Comparison of ENCODE assay signal across 25 cellular contexts in the genomic region with DNA sequence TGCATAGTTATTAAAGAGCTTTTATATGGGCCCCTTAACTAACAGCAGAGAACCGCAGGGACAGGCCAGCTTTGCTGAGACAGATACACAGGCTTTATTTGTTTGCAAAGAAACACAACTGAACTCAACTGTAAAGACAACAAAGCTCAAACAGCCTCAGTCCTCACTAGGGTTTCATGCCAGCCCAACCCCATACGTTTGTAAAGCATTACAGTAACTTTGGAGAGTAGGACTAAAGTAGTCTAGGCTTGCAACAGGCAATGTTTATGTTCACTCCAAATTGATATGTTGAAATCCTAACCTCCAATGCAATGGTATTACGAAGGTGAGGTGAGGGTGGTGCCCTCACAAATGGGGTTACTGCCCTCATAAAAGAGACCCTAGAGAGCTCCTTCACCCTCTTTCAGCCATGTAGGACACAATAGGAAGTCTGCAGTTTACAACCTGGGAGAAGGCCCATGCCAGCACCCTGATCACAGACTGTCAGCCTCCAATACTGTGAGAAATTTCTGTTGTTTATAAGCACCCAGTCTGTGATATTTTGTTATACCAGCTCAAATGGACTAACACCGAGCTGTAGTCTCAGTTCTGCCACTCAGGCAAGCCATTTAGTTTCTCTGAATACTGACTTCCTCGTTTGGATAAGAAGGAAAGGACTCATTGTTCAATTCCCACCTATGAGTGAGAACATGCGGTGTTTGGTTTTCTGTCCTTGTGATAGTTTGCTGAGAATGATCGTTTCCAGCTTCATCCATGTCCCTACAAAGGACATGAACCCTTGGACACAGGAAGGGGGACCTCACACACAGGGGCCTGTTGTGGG. TPM values are rescaled to one million over a fixed set of nuclear protein-coding genes. Genes with fewer than 3 reads are reported as not detected.
DNase-seq lines count a peak whose midpoint lies in the region; ATAC-seq and TF ChIP-seq lines count a peak whose summit lies in the region.
"Had no signal": no experiment of that assay in that cellular context is flagged by ENCODE, and none has a peak within 500 bp of the region (broad histone marks: within the 10 kb centered on the region; RNA-seq: fewer than 3 reads in every experiment).

No MANE protein-coding gene starts in this region.

- no peak overlapping the region for H3K4me2 ChIP-seq in SK-N-SH

- POLR2A ChIA-PET in SK-N-SH (lab: Yijun Ruan, JAX) = no interaction called here

- TF ChIP-seq CTCF in left lung (IDR thresholded peaks at IDR 0.05) (no peak), SK-N-SH (IDR thresholded peaks at IDR 0.05) (no peak)

- no peaks in the 10 kb centered on the region for H3K9me3 Mint-ChIP-seq in natural killer cell treated with Interleukin-12 subunit alpha and Interleukin-12 subunit beta and Interleukin-15 and Interleukin-18, amount 100 ng/mL, for 72 hours
- H3K9me3 Mint-ChIP-seq: activated CD4-positive, alpha-beta memory T cell treated with anti-CD3 and anti-CD28 coated beads for 36 hours had no signal

- H4K20me1 ChIP-seq in SK-N-SH (ENCODE audit: insufficient read depth) = no peaks in the 10 kb centered on the region

- no peaks in the 10 kb centered on the region for H3K9me2 ChIP-seq in SK-N-SH

- no peak overlapping the region for H3K9ac ChIP-seq in SK-N-SH

- intact Hi-C loops in left lung (cut with DNase I) = no loop called here

- no peaks in the 10 kb centered on the region for H3F3A ChIP-seq in SK-N-SH (replicated peaks; ENCODE audit: insufficient read depth)

- H3K27me3 ChIP-seq in left lung (no peaks in the 10 kb centered on the region), SK-N-SH (ENCODE audit: insufficient read depth) (peaks cover 5% of the 10 kb centered on the region; the same call in 1 of the 2 replicates)
- H3K27me3 ChIP-seq: Peyer's patch, SJCRH30, upper lobe of right lung had no signal

- no peak overlapping the region for H3K27ac Mint-ChIP-seq in natural killer cell treated with Interleukin-12 subunit alpha and Interleukin-12 subunit beta and Interleukin-15 and Interleukin-18, amount 100 ng/mL, for 72 hours
- H3K27ac Mint-ChIP-seq: activated CD4-positive, alpha-beta memory T cell treated with anti-CD3 and anti-CD28 coated beads for 36 hours; T-helper 17 cell had no signal

- DNase-seq in NOMO-1 (lab: John Stamatoyannopoulos, UW; ENCODE audit: unreplicated experiment in 2 of 2) = peak; percentile 10 to 21
- no peak for DNase-seq in NOMO-1 treated with dmso at 0.1 percent for 144 hours (lab: John Stamatoyannopoulos, UW; ENCODE audit: unreplicated experiment)
- DNase-seq in left lung = no peak
- DNase-seq in natural killer cell treated with Interleukin-12 subunit alpha and Interleukin-12 subunit beta and Interleukin-15 and Interleukin-18, amount 100 ng/mL, for 72 hours (ENCODE audit: low spot score) = no peak
- DNase-seq in SK-N-SH = no peak
- no peak for DNase-seq in NCI-H774 (lab: John Stamatoyannopoulos, UW)
- no peak for DNase-seq in stimulated activated naive CD8-positive, alpha-beta T cell treated with anti-CD3 and anti-CD28 coated beads, Interleukin-15, Interleukin-2, amounts not matched to agents 100 U/mL and 50 U/mL, for 24 hours
- DNase-seq: activated CD4-positive, alpha-beta memory T cell treated with anti-CD3 and anti-CD28 coated beads for 36 hours; activated gamma-delta T cell; activated T-cell treated with anti-CD3 and anti-CD28 coated beads for 4 hours; BE2C; H7; KG1; left cardiac atrium; NCI-H1092 treated with DMSO at 0.1 percent for 48 hours; NCI-H2171; NCI-H526; Peyer's patch; small intestine; stimulated activated CD4-positive, alpha-beta T cell treated with anti-CD3 and anti-CD28 coated beads, Interleukin-2, amount 100 ng/mL, for 48 hours; stimulated activated naive CD4-positive, alpha-beta T cell treated with Interleukin-2 at 50 U/mL for 16 hours; T-helper 17 cell; upper lobe of right lung had no signal

- ATAC-seq in left lung = peak; percentile 33
- no peak for ATAC-seq in natural killer cell treated with Interleukin-12 subunit alpha and Interleukin-12 subunit beta and Interleukin-15 and Interleukin-18, amount 100 ng/mL, for 72 hours
- no peak for ATAC-seq in stimulated activated naive CD8-positive, alpha-beta T cell treated with anti-CD3 and anti-CD28 coated beads, Interleukin-15, Interleukin-2, amounts not matched to agents 100 U/mL and 50 U/mL, for 24 hours
- ATAC-seq: T-helper 17 cell had no signal

- H3K36me3 ChIP-seq in left lung = no peaks in the 10 kb centered on the region
- H3K36me3 ChIP-seq in SK-N-SH (replicated peaks in 1 of 2; ENCODE audit: control insufficient read depth in 1 of 2, insufficient read depth in 2 of 2, low read length in 1 of 2) = no peaks in the 10 kb centered on the region
- H3K36me3 ChIP-seq: BE2C, Peyer's patch, SJCRH30, upper lobe of right lung had no signal

- no peaks in the 10 kb centered on the region for H3K27me3 Mint-ChIP-seq in natural killer cell treated with Interleukin-12 subunit alpha and Interleukin-12 subunit beta and Interleukin-15 and Interleukin-18, amount 100 ng/mL, for 72 hours

- CTCF ChIA-PET in SK-N-SH (lab: Yijun Ruan, JAX) = no interaction called here

- no peak overlapping the region for H3K4me3 ChIP-seq in left lung
- H3K4me3 ChIP-seq in SK-N-SH (ENCODE audit: low read depth in 2 of 2, low read length in 1 of 2) = no peak overlapping the region
- H3K4me3 ChIP-seq: Peyer's patch, SJCRH30, upper lobe of right lung had no signal

- no peaks in the 10 kb centered on the region for H3K36me3 Mint-ChIP-seq in natural killer cell treated with Interleukin-12 subunit alpha and Interleukin-12 subunit beta and Interleukin-15 and Interleukin-18, amount 100 ng/mL, for 72 hours
- H3K36me3 Mint-ChIP-seq: activated CD4-positive, alpha-beta memory T cell treated with anti-CD3 and anti-CD28 coated beads for 36 hours had no signal

- H3K4me3 Mint-ChIP-seq in natural killer cell treated with Interleukin-12 subunit alpha and Interleukin-12 subunit beta and Interleukin-15 and Interleukin-18, amount 100 ng/mL, for 72 hours = no peak overlapping the region
- H3K4me3 Mint-ChIP-seq: activated CD4-positive, alpha-beta memory T cell treated with anti-CD3 and anti-CD28 coated beads for 36 hours; T-helper 17 cell had no signal

- peaks cover 0 to 4% of the 10 kb centered on the region in 2 donors for H3K4me1 Mint-ChIP-seq in natural killer cell treated with Interleukin-12 subunit alpha and Interleukin-12 subunit beta and Interleukin-15 and Interleukin-18, amount 100 ng/mL, for 72 hours (ENCODE audit: low read depth in 2 of 2)
- H3K4me1 Mint-ChIP-seq: T-helper 17 cell had no signal

- H3K9me3 ChIP-seq in left lung = no peaks in the 10 kb centered on the region
- H3K9me3 ChIP-seq in SK-N-SH = no peaks in the 10 kb centered on the region
- H3K9me3 ChIP-seq: BE2C, Peyer's patch, SJCRH30, upper lobe of right lung had no signal

- H3K79me2 ChIP-seq in SK-N-SH (ENCODE audit: insufficient read depth) = no peaks in the 10 kb centered on the region

- 20% methylated on average over 7 of the region's 7 CpGs for WGBS in SK-N-SH (ENCODE audit: low lambda C conversion rate)

- TF ChIP-seq RAD21 in SK-N-SH (IDR thresholded peaks at IDR 0.05; ENCODE audit: low read length) = no peak

- H3K4me1 ChIP-seq in left lung (peaks cover 0 to 30% of the 10 kb centered on the region in 2 donors), SK-N-SH (ENCODE audit: control insufficient read depth in 1 of 2, insufficient read depth in 2 of 2, low read depth in 1 of 2, low read length in 1 of 2) (no peaks in the 10 kb centered on the region)
- H3K4me1 ChIP-seq: BE2C, Peyer's patch, upper lobe of right lung had no signal

- TF ChIP-seq EP300 in SK-N-SH (IDR thresholded peaks at IDR 0.05; ENCODE audit: borderline replicate concordance in 1 of 2, low read depth in 1 of 2, low read length in 1 of 2) = no peak

- H3K27ac ChIP-seq in angular gyrus (ENCODE audit: low read depth, low read length) (peak overlapping the region; percentile 82), left lung (no peak overlapping the region), SK-N-SH (ENCODE audit: low read depth in 2 of 2, low read length in 1 of 2) (no peak overlapping the region)
- H3K27ac ChIP-seq: Peyer's patch, SJCRH30, upper lobe of right lung had no signal

- H2AFZ ChIP-seq in SK-N-SH (ENCODE audit: low read depth) = no peak overlapping the region

TF ChIP-seq in SK-N-SH, 30 proteins besides CTCF, POLR2A, EP300 and RAD21:
- TF ChIP-seq, protein P1, sequence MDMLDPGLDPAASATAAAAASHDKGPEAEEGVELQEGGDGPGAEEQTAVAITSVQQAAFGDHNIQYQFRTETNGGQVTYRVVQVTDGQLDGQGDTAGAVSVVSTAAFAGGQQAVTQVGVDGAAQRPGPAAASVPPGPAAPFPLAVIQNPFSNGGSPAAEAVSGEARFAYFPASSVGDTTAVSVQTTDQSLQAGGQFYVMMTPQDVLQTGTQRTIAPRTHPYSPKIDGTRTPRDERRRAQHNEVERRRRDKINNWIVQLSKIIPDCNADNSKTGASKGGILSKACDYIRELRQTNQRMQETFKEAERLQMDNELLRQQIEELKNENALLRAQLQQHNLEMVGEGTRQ (IDR thresholded peaks at IDR 0.05; ENCODE audit: borderline replicate concordance, low read depth, low read length) = no peak
- TF ChIP-seq NRF1 (IDR thresholded peaks at IDR 0.05; ENCODE audit: low read depth, low read length) = no peak
- TF ChIP-seq TEAD4 (IDR thresholded peaks at IDR 0.05; ENCODE audit: borderline replicate concordance, insufficient read depth) = no peak
- TF ChIP-seq, protein P2, sequence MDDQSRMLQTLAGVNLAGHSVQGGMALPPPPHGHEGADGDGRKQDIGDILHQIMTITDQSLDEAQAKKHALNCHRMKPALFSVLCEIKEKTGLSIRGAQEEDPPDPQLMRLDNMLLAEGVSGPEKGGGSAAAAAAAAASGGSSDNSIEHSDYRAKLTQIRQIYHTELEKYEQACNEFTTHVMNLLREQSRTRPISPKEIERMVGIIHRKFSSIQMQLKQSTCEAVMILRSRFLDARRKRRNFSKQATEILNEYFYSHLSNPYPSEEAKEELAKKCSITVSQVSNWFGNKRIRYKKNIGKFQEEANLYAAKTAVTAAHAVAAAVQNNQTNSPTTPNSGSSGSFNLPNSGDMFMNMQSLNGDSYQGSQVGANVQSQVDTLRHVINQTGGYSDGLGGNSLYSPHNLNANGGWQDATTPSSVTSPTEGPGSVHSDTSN (IDR thresholded peaks at IDR 0.05) = no peak
- TF ChIP-seq FOXJ3 (CRISPR knock-in tag; IDR thresholded peaks at IDR 0.05) = no peak
- TF ChIP-seq FOSL2 (IDR thresholded peaks at IDR 0.05; ENCODE audit: borderline replicate concordance, low read depth) = no peak
- TF ChIP-seq SIN3A (IDR thresholded peaks at IDR 0.05; ENCODE audit: borderline replicate concordance, low read depth, low read length) = no peak
- TF ChIP-seq TAF1 (IDR thresholded peaks at IDR 0.05; ENCODE audit: borderline replicate concordance, low read depth, low read length) = no peak
- no peak for TF ChIP-seq JUND (IDR thresholded peaks at IDR 0.05)
- TF ChIP-seq POLR2AphosphoS5 (IDR thresholded peaks at IDR 0.05; ENCODE audit: low read depth, low read length) = no peak

RNA-seq across cellular contexts. Expression of a gene that starts 35.2 kb away (rescaled TPM):
- 10 to 100 TPM in 1 of 2 donors, 1 to 10 TPM in 1; 9.6 to 11.0 TPM for total RNA-seq in left lung
- under 1 TPM in 1 of 2 donors, not detected in 1; 0.38 TPM for total RNA-seq in natural killer cell treated with Interleukin-12 subunit alpha and Interleukin-12 subunit beta and Interleukin-15 and Interleukin-18, amount 100 ng/mL, for 72 hours
- polyA plus RNA-seq in SK-N-SH (2012; rRNA removed) = 0.06 and 0.13 TPM in 2 replicates
- 0.08 and 0.12 TPM in 2 replicates for polyA plus RNA-seq in SK-N-SH (2012; cell fraction: cytosol; rRNA removed)
- polyA plus RNA-seq in SK-N-SH (2012; cell fraction: nucleus; rRNA removed) = 0.11 and 0.12 TPM in 2 replicates
- total RNA-seq: activated CD4-positive, alpha-beta memory T cell treated with anti-CD3 and anti-CD28 coated beads for 36 hours had no signal

Comparison
In these comparisons a context has a peak if more than half of its experiments do, and no peak if none do; other contexts are left out.
1. DNase-seq: peak in NOMO-1 (2 of 2); none in NOMO-1 treated with dmso at 0.1 percent for 144 hours (single experiment), left lung (0 of 2), natural killer cell treated with Interleukin-12 subunit alpha and Interleukin-12 subunit beta and Interleukin-15 and Interleukin-18, amount 100 ng/mL, for 72 hours (single experiment), SK-N-SH (single experiment), NCI-H774 (single experiment) and stimulated activated naive CD8-positive, alpha-beta T cell treated with anti-CD3 and anti-CD28 coated beads, Interleukin-15, Interleukin-2, amounts not matched to agents 100 U/mL and 50 U/mL, for 24 hours (single experiment).
2. RNA of a gene that starts 35.2 kb away (total RNA-seq): 9.6 to 11.0 TPM in left lung; 0.38 TPM in natural killer cell treated with Interleukin-12 subunit alpha and Interleukin-12 subunit beta and Interleukin-15 and Interleukin-18, amount 100 ng/mL, for 72 hours; every median in the first group is over 4 times any median in the second.